Comparison of ENCODE assay signal across 13 cellular contexts in genomic region chr1:58104960-58105359, GRCh38.
DNase-seq lines count a peak whose midpoint lies in the region; ATAC-seq and TF ChIP-seq lines count a peak whose summit lies in the region.
"Had no signal": no experiment of that assay in that cellular context is flagged by ENCODE, and none has a peak within 500 bp of the region (broad histone marks: within the 10 kb centered on the region; RNA-seq: fewer than 3 reads in every experiment).

No MANE protein-coding gene starts in this region.

- intact Hi-C loops in cardiac septum (cut with DNase I), result no loop called here

- peaks cover 4% of the 10 kb centered on the region for H3K27me3 Mint-ChIP-seq in progenitor cell of endocrine pancreas
- H3K27me3 Mint-ChIP-seq: memory B cell had no signal

- H3K4me1 Mint-ChIP-seq in progenitor cell of endocrine pancreas (ENCODE audit: low read depth), result no peaks in the 10 kb centered on the region
- H3K4me1 Mint-ChIP-seq: memory B cell had no signal

- TF ChIP-seq CTCF in progenitor cell of endocrine pancreas (IDR thresholded peaks at IDR 0.05; ENCODE audit: unreplicated experiment), result no peak

- ATAC-seq in GM18505 (IDR thresholded peaks at IDR 0.05; ENCODE audit: unreplicated experiment) (peak; percentile 73), GM21360 (IDR thresholded peaks at IDR 0.05; ENCODE audit: unreplicated experiment) (peak; percentile 78), HG03039 (IDR thresholded peaks at IDR 0.05; ENCODE audit: unreplicated experiment) (peak; percentile 64)
- ATAC-seq: stimulated activated naive CD8-positive, alpha-beta T cell treated with anti-CD3 and anti-CD28 coated beads, Interleukin-15, Interleukin-2, amounts not matched to agents 100 U/mL and 50 U/mL, for 24 hours had no signal

- no peaks in the 10 kb centered on the region for H3K36me3 Mint-ChIP-seq in progenitor cell of endocrine pancreas (ENCODE audit: insufficient read depth)
- H3K36me3 Mint-ChIP-seq: memory B cell had no signal

- DNase-seq in NOMO-1 treated with dmso at 0.1 percent for 144 hours (lab: John Stamatoyannopoulos, UW; ENCODE audit: unreplicated experiment) (peak; percentile 97), progenitor cell of endocrine pancreas (ENCODE audit: low spot score, unreplicated experiment) (no peak), T-helper 1 cell (no peak), cardiac septum (ENCODE audit: low spot score) (no peak)
- DNase-seq in stimulated activated CD4-positive, alpha-beta T cell treated with anti-CD3 and anti-CD28 coated beads, Interleukin-15, amount 100 ng/mL, for 24 hours, result no peak
- DNase-seq: head of caudate nucleus; NCI-H1417 treated with DMSO at 0.1 percent for 48 hours; PC-9; stimulated activated naive CD8-positive, alpha-beta T cell treated with anti-CD3 and anti-CD28 coated beads, Interleukin-15, Interleukin-2, amounts not matched to agents 100 U/mL and 50 U/mL, for 24 hours had no signal

- no peak for TF ChIP-seq POLR2A in GM18505 (IDR thresholded peaks at IDR 0.05; ENCODE audit: borderline replicate concordance, extremely low read depth, insufficient read depth, insufficient read length)

- H3K4me3 Mint-ChIP-seq in progenitor cell of endocrine pancreas (ENCODE audit: low read depth), result no peak overlapping the region
- H3K4me3 Mint-ChIP-seq: memory B cell had no signal

- no peaks in the 10 kb centered on the region for H3K9me3 Mint-ChIP-seq in progenitor cell of endocrine pancreas (ENCODE audit: low read depth)
- H3K9me3 Mint-ChIP-seq: memory B cell had no signal

- no peak overlapping the region for H3K27ac Mint-ChIP-seq in progenitor cell of endocrine pancreas
- H3K27ac Mint-ChIP-seq: memory B cell had no signal
